8 cellular contexts compared by ENCODE assay signal in the genomic region with DNA sequence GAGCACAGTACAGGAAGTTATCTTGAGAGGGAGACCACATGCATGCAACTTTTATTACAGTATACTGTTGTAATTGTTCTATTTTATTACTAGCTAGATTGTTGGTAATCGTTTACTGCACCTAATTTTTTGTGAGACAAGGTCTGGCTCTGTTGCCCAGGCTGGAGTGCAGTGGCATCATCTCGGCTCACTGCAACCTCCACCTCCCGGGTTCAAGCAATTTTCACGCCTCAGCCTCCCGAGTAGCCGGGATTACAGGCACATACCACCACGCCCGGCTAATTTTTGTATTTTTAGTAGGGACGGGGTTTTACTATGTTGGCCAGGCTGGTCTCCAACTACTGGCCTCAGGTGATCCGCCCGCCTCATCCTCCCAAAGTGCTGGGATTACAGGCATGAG. TPM values are rescaled to one million over a fixed set of nuclear protein-coding genes. Genes with fewer than 3 reads are reported as not detected.
DNase-seq lines count a peak whose midpoint lies in the region; ATAC-seq and TF ChIP-seq lines count a peak whose summit lies in the region.
"Not testable (repeated sequence)": the region's sequence is repeated elsewhere in the genome, so short reads cannot be mapped to it uniquely, and the experiment has no call there.

No MANE protein-coding gene starts in this region.

- peak overlapping the region; percentile 81 to 96 (median 92) for H3K4me2 ChIP-seq in BLaER1 treated with 17β-estradiol and CSF1 and Interleukin-3, amounts not matched to agents 10 nM and 100 nM
- peak overlapping the region; percentile 89 for H3K4me2 ChIP-seq in IMR-90 (ENCODE audit: low read depth, low read length)

- not testable (repeated sequence) for H3K27me3 ChIP-seq in BLaER1 treated with 17β-estradiol and CSF1 and Interleukin-3, amounts not matched to agents 10 nM and 100 nM; IMR-90 (ENCODE audit: control insufficient read depth, insufficient read depth, low read length); ascending aorta; esophagus (ENCODE audit: control insufficient read depth in 1 of 2, insufficient read depth in 2 of 2, low read length in 2 of 2); kidney epithelial cell (ENCODE audit: control insufficient read depth, insufficient read depth, low read length)

- H2AK5ac ChIP-seq in IMR-90 (ENCODE audit: low read depth, low read length): peak overlapping the region; percentile 34

- H3K14ac ChIP-seq in IMR-90 (replicated peaks; ENCODE audit: low read depth, low read length): peak overlapping the region; percentile 76; the same call in 1 of the 2 replicates

- H3K36me3 Mint-ChIP-seq in T-helper 2 cell treated with Interferon-gamma antibody and Interleukin-4, amounts not matched to agents 5 μg/mL and 100 μg/mL, for 36 hours (ENCODE audit: low read depth): peaks cover 12% of the 10 kb centered on the region
- peaks cover 11% of the 10 kb centered on the region for H3K36me3 Mint-ChIP-seq in osteocyte (ENCODE audit: unreplicated experiment)

- peaks cover 0 to 30% (median 16%) of the 10 kb centered on the region in 11 experiments; a peak in 14 of 22 replicates for H4K20me1 ChIP-seq in BLaER1 treated with 17β-estradiol and CSF1 and Interleukin-3, amounts not matched to agents 10 nM and 100 nM
- H4K20me1 ChIP-seq in IMR-90 (ENCODE audit: insufficient read depth, low read length): not testable (repeated sequence)

- not testable (repeated sequence) for TF ChIP-seq RAD21 in IMR-90 (IDR thresholded peaks at IDR 0.05; ENCODE audit: low read length)

- not testable (repeated sequence) for BruUV-seq in IMR-90 (replicated peaks; lab: Mats Ljungman, UMichigan)

- CTCF ChIA-PET in IMR-90 (lab: Yijun Ruan, JAX): not testable (repeated sequence)

- WGBS in IMR-90 (ENCODE audit: extremely low coverage in 2 of 2, insufficient read length in 1 of 2), 2 experiments: no CpG with 5 or more reads among the region's 11 CpGs
- 29 to 34% methylated on average over 11 of the region's 11 CpGs for WGBS in esophagus, 2 donors

- in situ Hi-C loops in IMR-90 (cut with MboI; ENCODE audit: low sequenced_read_pairs): loop anchor here (5.0 to 25.0 kb wide), 2 partner anchors 171 to 604 kb away; a partner anchor contains a TSS

- H4K91ac ChIP-seq in IMR-90 (ENCODE audit: insufficient read depth, low read depth, low read length): not testable (repeated sequence)

- H3K56ac ChIP-seq in IMR-90 (ENCODE audit: extremely low read depth, insufficient read depth, low read length): not testable (repeated sequence)

- H2AK9ac ChIP-seq in IMR-90 (replicated peaks; ENCODE audit: low read depth, low read length, poor library complexity): peak overlapping the region; percentile 82

- not testable (repeated sequence) for H2BK5ac ChIP-seq in IMR-90 (ENCODE audit: low read depth, low read length, poor library complexity, severe bottlenecking)

- H3K9me3 ChIP-seq in BLaER1 treated with 17β-estradiol and CSF1 and Interleukin-3, amounts not matched to agents 10 nM and 100 nM (replicated peaks in 1 of 11); IMR-90 (ENCODE audit: control insufficient read depth, insufficient read depth, low read length); ascending aorta; esophagus (ENCODE audit: control insufficient read depth in 2 of 2, insufficient read depth in 1 of 2, low read depth in 1 of 2, low read length in 1 of 2): not testable (repeated sequence)

- not testable (repeated sequence) for ATAC-seq in IMR-90 (ENCODE audit: low read depth)

- not testable (repeated sequence) for H3K18ac ChIP-seq in IMR-90 (ENCODE audit: low read depth, low read length)

- not testable (repeated sequence) for H3K4ac ChIP-seq in IMR-90 (ENCODE audit: low read depth, low read length)

- TF ChIP-seq CTCF in IMR-90 (conservative IDR thresholded peaks at IDR 0.05; ENCODE audit: low read depth, low read length); ascending aorta (IDR thresholded peaks at IDR 0.05); kidney epithelial cell (IDR thresholded peaks at IDR 0.05; ENCODE audit: insufficient read depth, low read length, poor library complexity, severe bottlenecking); osteocyte (IDR thresholded peaks at IDR 0.05): not testable (repeated sequence)

- H2BK15ac ChIP-seq in IMR-90 (ENCODE audit: low read depth, low read length): not testable (repeated sequence)

- peak overlapping the region; percentile 97 for H2AFZ ChIP-seq in IMR-90 (replicated peaks; ENCODE audit: low read length, poor library complexity)

- H3K27ac ChIP-seq in BLaER1 treated with 17β-estradiol and CSF1 and Interleukin-3, amounts not matched to agents 10 nM and 100 nM: peak overlapping the region in 9 of 11 experiments; percentile 68 to 98 (median 90); a peak in 17 of 22 replicates
- H3K27ac ChIP-seq in IMR-90 (ENCODE audit: insufficient read depth, low read length) (peak overlapping the region; percentile 77; the same call in 1 of the 2 replicates), temporal lobe (ENCODE audit: low read depth, low read length) (peak overlapping the region; percentile 4)
- not testable (repeated sequence) for H3K27ac ChIP-seq in ascending aorta; esophagus (ENCODE audit: low read depth in 2 of 2, low read length in 1 of 2)

- H3K4me3 ChIP-seq in BLaER1 treated with 17β-estradiol and CSF1 and Interleukin-3, amounts not matched to agents 10 nM and 100 nM: peak overlapping the region; percentile 88 to 99 (median 94)
- H3K4me3 ChIP-seq in IMR-90 (ENCODE audit: insufficient read depth, low read depth, low read length) (peak overlapping the region; percentile 97), ascending aorta (peak overlapping the region; percentile 89 to 90), esophagus (ENCODE audit: low read depth in 1 of 2, low read length in 2 of 2) (peak overlapping the region; percentile 79 to 95), kidney epithelial cell (ENCODE audit: low read depth, low read length) (peak overlapping the region; percentile 99)

- not testable (repeated sequence) for H3K27me3 Mint-ChIP-seq in T-helper 2 cell treated with Interferon-gamma antibody and Interleukin-4, amounts not matched to agents 5 μg/mL and 100 μg/mL, for 36 hours (ENCODE audit: low read depth); osteocyte (ENCODE audit: unreplicated experiment)

- H3K36me3 ChIP-seq in BLaER1 treated with 17β-estradiol and CSF1 and Interleukin-3, amounts not matched to agents 10 nM and 100 nM: peaks cover 30 to 45% (median 35%) of the 10 kb centered on the region in 11 experiments
- H3K36me3 ChIP-seq in IMR-90 (ENCODE audit: control insufficient read depth, insufficient read depth, low read length): peaks cover 16% of the 10 kb centered on the region
- H3K36me3 ChIP-seq in ascending aorta: peaks cover 4 to 16% of the 10 kb centered on the region in 2 donors
- H3K36me3 ChIP-seq in esophagus (ENCODE audit: control insufficient read depth in 2 of 2, insufficient read depth in 2 of 2, low read length in 1 of 2); kidney epithelial cell (ENCODE audit: control insufficient read depth, insufficient read depth, low read length): not testable (repeated sequence)

- dilution Hi-C loops in IMR-90 (cut with HindIII; ENCODE audit: low sequenced_read_pairs, unreplicated experiment): not testable (repeated sequence)

- H3K23ac ChIP-seq in IMR-90 (ENCODE audit: low read depth, low read length): peak overlapping the region; percentile 90

- H3K79me1 ChIP-seq in IMR-90 (ENCODE audit: low read depth in 1 of 2, low read length in 2 of 2): peaks cover 45 to 71% of the 10 kb centered on the region in 2 experiments

- H2BK20ac ChIP-seq in IMR-90 (ENCODE audit: low read depth, low read length): not testable (repeated sequence)

- not testable (repeated sequence) for H3K9me1 ChIP-seq in IMR-90 (ENCODE audit: insufficient read depth, low read length)

- not testable (repeated sequence) for DNase-seq in IMR-90; T-helper 2 cell treated with Interferon-gamma antibody and Interleukin-4, amounts not matched to agents 5 μg/mL and 100 μg/mL, for 36 hours (ENCODE audit: low spot score); ascending aorta (ENCODE audit: low spot score in 2 of 2); kidney epithelial cell (ENCODE audit: low read depth); osteocyte (ENCODE audit: extremely low spot score, unreplicated experiment)

- H4K5ac ChIP-seq in IMR-90 (ENCODE audit: low read depth, low read length): not testable (repeated sequence)

- not testable (repeated sequence) for TF ChIP-seq POLR2A in IMR-90 (IDR thresholded peaks at IDR 0.05; ENCODE audit: low read depth, low read length)

- not testable (repeated sequence) for H3K27ac Mint-ChIP-seq in T-helper 2 cell treated with Interferon-gamma antibody and Interleukin-4, amounts not matched to agents 5 μg/mL and 100 μg/mL, for 36 hours
- peak overlapping the region; percentile 86 for H3K27ac Mint-ChIP-seq in osteocyte (ENCODE audit: unreplicated experiment)

- peak overlapping the region; percentile 74 to 81; a peak in 2 of 4 replicates for H4K8ac ChIP-seq in IMR-90 (ENCODE audit: low read depth in 2 of 2, low read length in 2 of 2)

- POLR2A ChIA-PET in IMR-90 (lab: Charles Lee; ENCODE audit: unreplicated experiment): not testable (repeated sequence)

- intact Hi-C loops in IMR-90 (cut with micrococcal nuclease): loop anchor here (1.0 to 10.0 kb wide), 2 partner anchors 112 to 170 kb away; no protein-coding TSS in a partner anchor
- intact Hi-C loops in ascending aorta (cut with DNase I): loop anchor here (2.0 to 5.0 kb wide), 4 partner anchors 41 to 649 kb away; a partner anchor contains a TSS

- not testable (repeated sequence) for H3K9me3 Mint-ChIP-seq in T-helper 2 cell treated with Interferon-gamma antibody and Interleukin-4, amounts not matched to agents 5 μg/mL and 100 μg/mL, for 36 hours; osteocyte (ENCODE audit: unreplicated experiment)

- peaks cover 19% of the 10 kb centered on the region for H3K4me1 Mint-ChIP-seq in T-helper 2 cell treated with Interferon-gamma antibody and Interleukin-4, amounts not matched to agents 5 μg/mL and 100 μg/mL, for 36 hours (ENCODE audit: low read depth)
- peaks cover 23% of the 10 kb centered on the region for H3K4me1 Mint-ChIP-seq in osteocyte (ENCODE audit: unreplicated experiment)

- H2BK120ac ChIP-seq in IMR-90 (ENCODE audit: low read depth, low read length): peak overlapping the region; percentile 24; the same call in 1 of the 2 replicates

- peak overlapping the region; percentile 90 for H3K4me3 Mint-ChIP-seq in T-helper 2 cell treated with Interferon-gamma antibody and Interleukin-4, amounts not matched to agents 5 μg/mL and 100 μg/mL, for 36 hours
- H3K4me3 Mint-ChIP-seq in osteocyte (ENCODE audit: unreplicated experiment): peak overlapping the region; percentile 93

- peaks cover 25 to 49% (median 44%) of the 10 kb centered on the region in 10 experiments for H3K4me1 ChIP-seq in BLaER1 treated with 17β-estradiol and CSF1 and Interleukin-3, amounts not matched to agents 10 nM and 100 nM
- not testable (repeated sequence) for H3K4me1 ChIP-seq in IMR-90 (ENCODE audit: control insufficient read depth, insufficient read depth, low read length); esophagus (ENCODE audit: control insufficient read depth in 2 of 2, insufficient read depth in 2 of 2, low read length in 1 of 2)
- H3K4me1 ChIP-seq in ascending aorta: peaks cover 0 to 12% of the 10 kb centered on the region in 2 donors

- peak overlapping the region; percentile 79 to 96 (median 88); a peak in 21 of 22 replicates for H3K9ac ChIP-seq in BLaER1 treated with 17β-estradiol and CSF1 and Interleukin-3, amounts not matched to agents 10 nM and 100 nM
- peak overlapping the region; percentile 70 for H3K9ac ChIP-seq in IMR-90 (ENCODE audit: low read depth, low read length)

RNA-seq across cellular contexts. Expression of a gene that starts 1.3 kb away (rescaled TPM):
- total RNA-seq in IMR-90 (2012; rRNA removed): 8.4 and 10.6 TPM in 2 replicates
- polyA plus RNA-seq in IMR-90 (2012; rRNA removed): 6.9 and 7.0 TPM in 2 replicates
- polyA plus RNA-seq in IMR-90 (2012; cell fraction: cytosol; rRNA removed): 2.2 and 6.1 TPM in 2 replicates
- polyA plus RNA-seq in IMR-90 (2012; cell fraction: nucleus; rRNA removed; ENCODE audit: low replicate concordance): 1.4 and 4.3 TPM in 2 replicates
- total RNA-seq in ascending aorta: 2.4 TPM
- 10 to 100 TPM; 12.8 to 14.3 TPM for polyA plus RNA-seq in esophagus
- total RNA-seq in kidney epithelial cell: 22.2 and 32.8 TPM in 2 replicates
- total RNA-seq in osteocyte: 24.0 and 24.2 TPM in 2 replicates
- 18.9 TPM for total RNA-seq in temporal lobe

RNA-seq across cellular contexts. Expression of a gene that starts 1.3 kb away (rescaled TPM):
- 4.2 and 5.4 TPM in 2 replicates for total RNA-seq in IMR-90 (2012; rRNA removed)
- 4.1 and 4.2 TPM in 2 replicates for polyA plus RNA-seq in IMR-90 (2012; rRNA removed)
- 3.7 and 6.6 TPM in 2 replicates for polyA plus RNA-seq in IMR-90 (2012; cell fraction: cytosol; rRNA removed)
- polyA plus RNA-seq in IMR-90 (2012; cell fraction: nucleus; rRNA removed; ENCODE audit: low replicate concordance): 6.1 and 9.2 TPM in 2 replicates
- total RNA-seq in ascending aorta: not detected
- 1 to 10 TPM; 4.5 to 5.3 TPM for polyA plus RNA-seq in esophagus
- 19.9 and 25.9 TPM in 2 replicates for total RNA-seq in kidney epithelial cell
- 5.3 and 5.8 TPM in 2 replicates for total RNA-seq in osteocyte
- 6.4 TPM for total RNA-seq in temporal lobe
